Comparison of ENCODE assay signal across 18 cellular contexts in genomic region chr2:26537069-26537825, GRCh38. TPM values are rescaled to one million over a fixed set of nuclear protein-coding genes. Genes with fewer than 3 reads are reported as not detected.
"Had no signal": no experiment of that assay in that cellular context is flagged by ENCODE, and none has a peak within 500 bp of the region (broad histone marks: within the 10 kb centered on the region; RNA-seq: fewer than 3 reads in every experiment).

No MANE protein-coding gene starts in this region.

- H3K36me3 Mint-ChIP-seq: activated naive CD8-positive, alpha-beta T cell; mesothelial cell of epicardium; T-cell had no signal

- DNase-seq: activated CD4-positive, alpha-beta T cell treated with anti-CD3 and anti-CD28 coated beads, Interleukin-2, amount 10 ng/mL, durations not matched to agents 7 days and 5 days; activated CD8-positive, alpha-beta T cell treated with anti-CD3 and anti-CD28 coated beads, Interleukin-2, amount 10 ng/mL, durations not matched to agents 7 days and 5 days; activated gamma-delta T cell; activated T-cell treated with anti-CD3 and anti-CD28 coated beads, Interleukin-2, amount 50 U/mL, for 48 hours; foreskin fibroblast; left colon; nephron progenitor cell; occipital lobe; stimulated activated CD4-positive, alpha-beta T cell treated with anti-CD3 and anti-CD28 coated beads, Interleukin-4, amount 100 ng/mL, for 1 hour; stimulated activated naive CD8-positive, alpha-beta T cell treated with anti-CD3 and anti-CD28 coated beads, Interleukin-15, amount 100 ng/mL, for 72 hours; T-cell had no signal

- H3K27me3 Mint-ChIP-seq: activated CD4-positive, alpha-beta T cell treated with anti-CD3 and anti-CD28 coated beads, Interleukin-2, amount 10 ng/mL, durations not matched to agents 7 days and 5 days; activated naive CD8-positive, alpha-beta T cell; stimulated activated naive CD8-positive, alpha-beta T cell treated with anti-CD3 and anti-CD28 coated beads, Interleukin-15, amount 100 ng/mL, for 72 hours had no signal

- H3K4me3 ChIP-seq: dorsolateral prefrontal cortex, lung, SK-N-MC had no signal

- H3K27ac ChIP-seq: dorsolateral prefrontal cortex, epithelial cell of prostate, SK-N-MC had no signal

- H3K4me3 Mint-ChIP-seq: activated CD4-positive, alpha-beta T cell treated with anti-CD3 and anti-CD28 coated beads, Interleukin-2, amount 10 ng/mL, durations not matched to agents 7 days and 5 days; activated CD8-positive, alpha-beta T cell treated with anti-CD3 and anti-CD28 coated beads, Interleukin-2, amount 10 ng/mL, durations not matched to agents 7 days and 5 days; activated naive CD8-positive, alpha-beta T cell; mesothelial cell of epicardium; nephron progenitor cell; stimulated activated naive CD8-positive, alpha-beta T cell treated with anti-CD3 and anti-CD28 coated beads, Interleukin-15, amount 100 ng/mL, for 72 hours; T-cell had no signal

- ATAC-seq: activated CD8-positive, alpha-beta T cell treated with anti-CD3 and anti-CD28 coated beads, Interleukin-2, amount 10 ng/mL, durations not matched to agents 7 days and 5 days; left colon; stimulated activated naive CD8-positive, alpha-beta T cell treated with anti-CD3 and anti-CD28 coated beads, Interleukin-15, amount 100 ng/mL, for 72 hours; T-cell had no signal

- H3K9me3 Mint-ChIP-seq: activated CD4-positive, alpha-beta T cell treated with anti-CD3 and anti-CD28 coated beads, Interleukin-2, amount 10 ng/mL, durations not matched to agents 7 days and 5 days; mesothelial cell of epicardium; nephron progenitor cell; stimulated activated naive CD8-positive, alpha-beta T cell treated with anti-CD3 and anti-CD28 coated beads, Interleukin-15, amount 100 ng/mL, for 72 hours; T-cell had no signal

- H3K4me1 Mint-ChIP-seq: activated CD4-positive, alpha-beta T cell treated with anti-CD3 and anti-CD28 coated beads, Interleukin-2, amount 10 ng/mL, durations not matched to agents 7 days and 5 days; stimulated activated naive CD8-positive, alpha-beta T cell treated with anti-CD3 and anti-CD28 coated beads, Interleukin-15, amount 100 ng/mL, for 72 hours; T-cell had no signal

- H3K27ac Mint-ChIP-seq: activated CD4-positive, alpha-beta T cell treated with anti-CD3 and anti-CD28 coated beads, Interleukin-2, amount 10 ng/mL, durations not matched to agents 7 days and 5 days; activated CD8-positive, alpha-beta T cell treated with anti-CD3 and anti-CD28 coated beads, Interleukin-2, amount 10 ng/mL, durations not matched to agents 7 days and 5 days; activated naive CD8-positive, alpha-beta T cell; mesothelial cell of epicardium; nephron progenitor cell; progenitor cell of endocrine pancreas; T-cell had no signal

RNA-seq across cellular contexts. Expression of gene OTOF, which starts 59.3 kb away (rescaled TPM):
- total RNA-seq: left colon had no signal
